ENCODE assay signal across 18 cellular contexts in the genomic region with DNA sequence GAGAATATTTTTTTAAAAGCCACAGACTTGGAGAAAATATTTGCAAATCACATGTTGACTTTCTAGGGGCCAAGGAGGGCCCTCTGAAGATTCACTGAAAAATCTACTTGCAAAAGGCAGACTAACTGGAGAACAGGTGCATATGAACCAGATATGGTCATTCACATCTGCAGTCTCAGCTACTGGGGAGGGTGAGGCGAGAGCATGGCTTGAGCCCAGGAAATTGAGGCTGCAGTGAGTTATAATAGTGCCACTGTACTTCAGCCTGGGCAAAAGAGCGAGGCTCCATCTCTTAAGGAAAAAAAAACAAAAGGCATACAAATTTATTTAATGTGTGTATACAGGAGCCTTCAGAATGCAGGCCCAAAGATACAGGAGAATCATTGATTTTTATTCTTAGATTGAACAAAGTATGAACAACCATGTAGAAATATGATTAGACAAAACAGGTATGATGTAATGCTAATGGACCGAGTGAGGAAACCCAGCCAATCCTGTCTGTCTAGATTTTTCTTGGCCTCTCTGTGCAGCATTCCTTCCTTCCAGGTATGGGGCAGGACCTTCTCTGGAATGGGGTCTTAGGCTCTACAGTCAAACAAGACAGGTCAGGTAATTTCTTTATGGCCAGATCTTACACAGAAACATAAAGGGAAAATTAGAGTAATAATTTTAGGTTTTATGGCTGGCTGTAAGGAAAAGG. TPM values are rescaled to one million over a fixed set of nuclear protein-coding genes. Genes with fewer than 3 reads are reported as not detected.
"Had no signal": no experiment of that assay in that cellular context is flagged by ENCODE, and none has a peak within 500 bp of the region (broad histone marks: within the 10 kb centered on the region; RNA-seq: fewer than 3 reads in every experiment).

No MANE protein-coding gene starts in this region.

- H3K27me3 ChIP-seq: heart left ventricle, upper lobe of right lung had no signal

- H3K36me3 ChIP-seq: heart left ventricle, upper lobe of right lung had no signal

- H3K27ac ChIP-seq: heart left ventricle, upper lobe of right lung had no signal

- H3K9me3 ChIP-seq: heart left ventricle, mucosa of descending colon, upper lobe of right lung had no signal

- ATAC-seq: esophagus mucosa; heart left ventricle; left lobe of liver; mucosa of descending colon; naive thymus-derived CD8-positive, alpha-beta T cell; sciatic nerve; upper lobe of right lung had no signal

- DNase-seq: cerebellar nuclear complex; effector CD4-positive, alpha-beta T cell; endodermal cell; heart left ventricle; hypothalamus; mammary epithelial cell; mucosa of descending colon; naive thymus-derived CD8-positive, alpha-beta T cell; stimulated activated naive CD4-positive, alpha-beta T cell; upper lobe of right lung had no signal

- H3K4me3 ChIP-seq: heart left ventricle, mucosa of descending colon, upper lobe of right lung had no signal

- H3K4me1 ChIP-seq: heart left ventricle, upper lobe of right lung had no signal

RNA-seq across cellular contexts. Expression of a gene that starts 15.3 kb away (rescaled TPM):
- total RNA-seq: endothelial cell of umbilical vein; glomerular endothelial cell; mesenteric fat pad; naive thymus-derived CD8-positive, alpha-beta T cell; osteocyte; pulmonary artery endothelial cell; upper lobe of right lung had no signal
- polyA plus RNA-seq: naive thymus-derived CD8-positive, alpha-beta T cell had no signal
